Comparison of ENCODE assay signal across 16 cellular contexts in genomic region chr19:1715540-1715939, GRCh38. TPM values are rescaled to one million over a fixed set of nuclear protein-coding genes. Genes with fewer than 3 reads are reported as not detected.
DNase-seq lines count a peak whose midpoint lies in the region; TF ChIP-seq lines count a peak whose summit lies in the region.
"Had no signal": no experiment of that assay in that cellular context is flagged by ENCODE, and none has a peak within 500 bp of the region (broad histone marks: within the 10 kb centered on the region; RNA-seq: fewer than 3 reads in every experiment).

No MANE protein-coding gene starts in this region.

- H3K18ac ChIP-seq in neuronal stem cell (ENCODE audit: low read length): no peak overlapping the region

- no peak overlapping the region for H2BK12ac ChIP-seq in neuronal stem cell (ENCODE audit: low read length)

- no peak overlapping the region for H3K23ac ChIP-seq in neuronal stem cell (ENCODE audit: low read depth, low read length, poor library complexity)

- TF ChIP-seq CTCF in HEK293 (tag by site-specific recombination; IDR thresholded peaks at IDR 0.05): no peak

- no peak overlapping the region for H3K14ac ChIP-seq in neuronal stem cell (ENCODE audit: low read length)

- peak overlapping the region; percentile 61 for H2AK5ac ChIP-seq in neuronal stem cell (ENCODE audit: low read depth, low read length)

- H2BK120ac ChIP-seq in neuronal stem cell (ENCODE audit: low read depth, low read length): no peak overlapping the region

- H3K4me1 ChIP-seq in HEK293 (ENCODE audit: control insufficient read depth, insufficient read depth, low read length) (no peaks in the 10 kb centered on the region), neuronal stem cell (ENCODE audit: control insufficient read depth in 2 of 2, insufficient read depth in 1 of 2, low read depth in 1 of 2, low read length in 2 of 2) (peaks cover 3% of the 10 kb centered on the region in 2 donors)
- H3K4me1 ChIP-seq: BLaER1 treated with 17β-estradiol and CSF1 and Interleukin-3, amounts not matched to agents 10 nM and 100 nM had no signal

- H3K36me3 ChIP-seq in HEK293 (ENCODE audit: control insufficient read depth in 2 of 2, insufficient read depth in 1 of 2, low read length in 2 of 2): no peaks in the 10 kb centered on the region
- no peaks in the 10 kb centered on the region for H3K36me3 ChIP-seq in neuronal stem cell (replicated peaks in 1 of 2; ENCODE audit: control insufficient read depth in 2 of 2, insufficient read depth in 2 of 2, low read length in 2 of 2)
- H3K36me3 ChIP-seq: BLaER1 treated with 17β-estradiol and CSF1 and Interleukin-3, amounts not matched to agents 10 nM and 100 nM had no signal

- H4K91ac ChIP-seq in neuronal stem cell (ENCODE audit: low read depth, low read length, poor library complexity): no peak overlapping the region

- H3K4me3 ChIP-seq in HEK293 (ENCODE audit: low read depth, low read length) (no peak overlapping the region), neuronal stem cell (ENCODE audit: low read length in 2 of 2) (no peak overlapping the region)
- H3K4me3 ChIP-seq: BLaER1 treated with 17β-estradiol and CSF1 and Interleukin-3, amounts not matched to agents 10 nM and 100 nM had no signal

- no peak overlapping the region for H3K4ac ChIP-seq in neuronal stem cell (ENCODE audit: low read length)

- peaks cover 0 to 33% (median 3%) of the 10 kb centered on the region in 3 experiments for H3K27me3 ChIP-seq in neuronal stem cell (ENCODE audit: control insufficient read depth in 3 of 3, insufficient read depth in 3 of 3, low read depth in 1 of 3, low read length in 3 of 3)

- DNase-seq in NCI-H2171 treated with DMSO at 0.1 percent for 48 hours (lab: John Stamatoyannopoulos, UW): peak; percentile 11
- no peak for DNase-seq in NCI-H2171 (lab: John Stamatoyannopoulos, UW)
- peak; percentile 46 for DNase-seq in D341Med (ENCODE audit: low spot score)
- DNase-seq in neuronal stem cell (ENCODE audit: low spot score): no peak
- DNase-seq in germinal center (ENCODE audit: low spot score): no peak
- DNase-seq in posterior cingulate gyrus: no peak
- DNase-seq: ACHN; CD4-positive, CD25-positive, alpha-beta regulatory T cell; DMS153; DMS79 treated with DMSO at 0.1 percent for 48 hours; EL; HCEC 1CT had no signal

- no peak overlapping the region for H2AFZ ChIP-seq in neuronal stem cell (ENCODE audit: low read length)

- peak overlapping the region; percentile 3 for H3K9ac ChIP-seq in neuronal stem cell (ENCODE audit: low read depth, low read length, poor library complexity)
- H3K9ac ChIP-seq: BLaER1 treated with 17β-estradiol and CSF1 and Interleukin-3, amounts not matched to agents 10 nM and 100 nM had no signal

- intact Hi-C loops in posterior cingulate gyrus (cut with DNase I): no loop called here

- H3K27ac ChIP-seq in HEK293 (ENCODE audit: extremely low read depth, low read depth, low read length): no peak overlapping the region
- no peak overlapping the region for H3K27ac ChIP-seq in neuronal stem cell (replicated peaks; ENCODE audit: low read length)
- H3K27ac ChIP-seq: BLaER1 treated with 17β-estradiol and CSF1 and Interleukin-3, amounts not matched to agents 10 nM and 100 nM; HL-60 had no signal

- no peak overlapping the region for H2BK15ac ChIP-seq in neuronal stem cell (ENCODE audit: low read length)

- no peaks in the 10 kb centered on the region for H3K9me3 ChIP-seq in HEK293 (ENCODE audit: control insufficient read depth, insufficient read depth, low read depth, low read length)
- H3K9me3 ChIP-seq in neuronal stem cell (replicated peaks in 1 of 2; ENCODE audit: control insufficient read depth in 2 of 2, insufficient read depth in 1 of 2, low read depth in 1 of 2, low read length in 2 of 2): no peaks in the 10 kb centered on the region
- H3K9me3 ChIP-seq: BLaER1 treated with 17β-estradiol and CSF1 and Interleukin-3, amounts not matched to agents 10 nM and 100 nM had no signal

- H4K8ac ChIP-seq in neuronal stem cell (ENCODE audit: low read depth, low read length): no peak overlapping the region

- WGBS in neuronal stem cell (ENCODE audit: extremely low coverage in 2 of 2, insufficient read length in 2 of 2, insufficient replicate concordance in 1 of 2), 2 donors: no CpG with 5 or more reads among the region's 13 CpGs

- CTCF ChIA-PET in HEK293 (lab: Yijun Ruan, JAX): interaction anchor here (0.6 kb wide), 1 partner anchor 122 kb away, joined by 3 read pairs; no protein-coding TSS in a partner anchor

- H3K4me2 ChIP-seq in neuronal stem cell (ENCODE audit: insufficient read depth, low read length, poor library complexity, severe bottlenecking): no peak overlapping the region
- H3K4me2 ChIP-seq: BLaER1 treated with 17β-estradiol and CSF1 and Interleukin-3, amounts not matched to agents 10 nM and 100 nM had no signal

- no peaks in the 10 kb centered on the region for H3K79me1 ChIP-seq in neuronal stem cell (ENCODE audit: low read depth, low read length)

- POLR2A ChIA-PET in HEK293 (lab: Yijun Ruan, JAX): no interaction called here

- H2BK5ac ChIP-seq in neuronal stem cell (ENCODE audit: low read length): no peak overlapping the region

TF ChIP-seq in HEK293, 187 proteins besides CTCF, POLR2A, EP300 and RAD21 (continues in another document):
- TF ChIP-seq ZNF768 (tag by site-specific recombination; IDR thresholded peaks at IDR 0.05) (no peak), MZF1 (tag by site-specific recombination; IDR thresholded peaks at IDR 0.05; ENCODE audit: borderline replicate concordance) (no peak), SALL2 (tag by site-specific recombination; IDR thresholded peaks at IDR 0.05; ENCODE audit: borderline replicate concordance) (no peak), ZNF558 (tag by site-specific recombination; IDR thresholded peaks at IDR 0.05) (no peak), ZNF138 (tag by site-specific recombination; IDR thresholded peaks at IDR 0.05; ENCODE audit: borderline replicate concordance) (no peak), ZBTB44 (tag by site-specific recombination; IDR thresholded peaks at IDR 0.05) (no peak), ZSCAN18 (tag by site-specific recombination; IDR thresholded peaks at IDR 0.05) (no peak), ZNF571 (tag by site-specific recombination; IDR thresholded peaks at IDR 0.05) (no peak), TRIM28 (IDR thresholded peaks at IDR 0.05; ENCODE audit: borderline replicate concordance, low read length) (no peak), ZSCAN30 (tag by site-specific recombination; IDR thresholded peaks at IDR 0.05) (no peak), ZNF624 (tag by site-specific recombination; IDR thresholded peaks at IDR 0.05) (no peak), EGR2 (tag by site-specific recombination; IDR thresholded peaks at IDR 0.05; ENCODE audit: low read depth) (0 out of 2 replicates have a peak, but pooled peaks have one; percentile 23), ZBTB20 (tag by site-specific recombination; IDR thresholded peaks at IDR 0.05) (peak; percentile 72), ZNF121 (tag by site-specific recombination; IDR thresholded peaks at IDR 0.05) (no peak), ZFHX2 (tag by site-specific recombination; conservative IDR thresholded peaks at IDR 0.05) (peak; percentile 51; the same call in 1 of the 2 replicates), ZNF350 (tag by site-specific recombination; IDR thresholded peaks at IDR 0.05) (no peak), KLF9 (tag by site-specific recombination; IDR thresholded peaks at IDR 0.05; ENCODE audit: low read depth) (no peak), ZFP69B (tag by site-specific recombination; IDR thresholded peaks at IDR 0.05) (no peak), GLI2 (tag by site-specific recombination; IDR thresholded peaks at IDR 0.05; ENCODE audit: borderline replicate concordance, low read depth) (no peak), ZSCAN4 (tag by site-specific recombination; IDR thresholded peaks at IDR 0.05) (no peak), SP7 (tag by site-specific recombination; IDR thresholded peaks at IDR 0.05) (no peak)

RNA-seq across cellular contexts. Expression of gene ONECUT3, which starts 37.8 kb away (rescaled TPM):
- polyA plus RNA-seq in neuronal stem cell (2013, experiment 1 of 2): 0.03 TPM
- 0.01 TPM for polyA plus RNA-seq in neuronal stem cell (2013, experiment 2 of 2)
- polyA plus RNA-seq: CD4-positive, CD25-positive, alpha-beta regulatory T cell; H1 had no signal

Comparison
In these comparisons a context has a peak if more than half of its experiments do, and no peak if none do; other contexts are left out.
1. DNase-seq: peak in NCI-H2171 treated with DMSO at 0.1 percent for 48 hours (single experiment) and D341Med (single experiment); none in NCI-H2171 (single experiment), neuronal stem cell (single experiment), germinal center (single experiment) and posterior cingulate gyrus (0 of 10).